In genomic region chr19:31231181-31231580, GRCh38 we compare ENCODE assay signal across 23 cellular contexts.
"Had no signal": no experiment of that assay in that cellular context is flagged by ENCODE, and none has a peak within 500 bp of the region (broad histone marks: within the 10 kb centered on the region; RNA-seq: fewer than 3 reads in every experiment).

No MANE protein-coding gene starts in this region.

- H3K27me3 ChIP-seq: adrenal gland, breast epithelium, right lobe of liver, upper lobe of left lung, vagina had no signal

- H3K27ac ChIP-seq: adrenal gland, breast epithelium, right lobe of liver, upper lobe of left lung, vagina, VCaP had no signal

- H3K4me1 ChIP-seq: adrenal gland, breast epithelium, right lobe of liver, upper lobe of left lung, vagina had no signal

- DNase-seq: activated CD4-positive, alpha-beta T cell treated with anti-CD3 and anti-CD28 coated beads for 4 hours; activated CD4-positive, alpha-beta T cell treated with anti-CD3 and anti-CD28 coated beads, Interleukin-2, amount 50 U/mL, for 4 hours; activated CD8-positive, alpha-beta memory T cell treated with anti-CD3 and anti-CD28 coated beads for 24 hours; activated effector memory CD4-positive, alpha-beta T cell treated with Interleukin-2 at 50 U/mL for 16 hours; activated naive CD4-positive, alpha-beta T cell treated with Interleukin-2 at 50 U/mL for 16 hours; adrenal gland; aorta; central memory CD4-positive, alpha-beta T cell; foreskin fibroblast; head of caudate nucleus; hippocampal formation; immature natural killer cell; right lobe of liver; stimulated activated CD4-positive, alpha-beta T cell treated with anti-CD3 and anti-CD28 coated beads, Interleukin-12 subunit alpha, Interleukin-12 subunit beta, amount 100 ng/mL, for 4 hours; stimulated activated CD4-positive, alpha-beta T cell treated with anti-CD3 and anti-CD28 coated beads, Interleukin-4, amount 100 ng/mL, for 24 hours; stimulated activated CD8-positive, alpha-beta memory T cell treated with anti-CD3 and anti-CD28 coated beads, Interleukin-4, amount 100 ng/mL, for 48 hours; stimulated activated naive CD8-positive, alpha-beta T cell treated with anti-CD3 and anti-CD28 coated beads, Interleukin-15, amount 100 ng/mL, for 72 hours; substantia nigra; T-helper 9 cell; upper lobe of left lung had no signal

- H3K9me3 ChIP-seq: adrenal gland, breast epithelium, right lobe of liver, upper lobe of left lung, vagina had no signal

- H3K4me3 ChIP-seq: adrenal gland, breast epithelium, right lobe of liver, upper lobe of left lung, vagina had no signal

- H3K36me3 ChIP-seq: adrenal gland, breast epithelium, right lobe of liver, upper lobe of left lung, vagina had no signal
